In the genomic region with DNA sequence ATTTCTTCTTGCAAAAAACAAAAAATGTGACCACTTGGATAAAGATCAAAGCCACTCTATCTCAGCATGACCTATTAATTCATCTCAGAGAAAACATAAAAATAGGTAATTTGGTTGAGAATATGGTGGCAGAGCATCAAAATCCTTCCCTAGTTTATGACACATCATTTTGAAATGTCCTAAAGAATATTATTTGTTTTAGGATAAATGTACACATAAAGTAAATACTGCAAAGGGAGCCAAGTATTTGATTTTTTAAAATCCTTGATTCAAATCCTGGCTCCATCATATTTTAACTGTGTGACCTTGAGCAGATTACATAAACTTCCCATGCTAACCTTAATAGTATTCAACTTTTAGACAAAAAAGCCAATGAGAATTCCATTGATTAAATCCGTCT, we compare ENCODE assay signal across 25 cellular contexts.
"Had no signal": no experiment of that assay in that cellular context is flagged by ENCODE, and none has a peak within 500 bp of the region (broad histone marks: within the 10 kb centered on the region; RNA-seq: fewer than 3 reads in every experiment).

No MANE protein-coding gene starts in this region.

- H3K4me2 ChIP-seq: neural progenitor cell had no signal

- ATAC-seq: natural killer cell; pancreas; right lobe of liver; stimulated activated effector memory CD8-positive, alpha-beta T cell treated with anti-CD3 and anti-CD28 coated beads, Interleukin-12 subunit alpha, Interleukin-12 subunit beta, amount 100 ng/mL, for 72 hours; stimulated activated naive B cell treated with anti-CD40 and anti-IgM and Interleukin-4, amounts not matched to agents 10 μg/mL and 1 μg/mL and 100 μg/mL, for 72 hours had no signal

- DNase-seq: natural killer cell; occipital lobe; pancreas; retina; right lobe of liver; sigmoid colon; small intestine; stimulated activated CD4-positive, alpha-beta T cell treated with anti-CD3 and anti-CD28 coated beads, Interleukin-15, amount 100 ng/mL, for 24 hours; stimulated activated CD4-positive, alpha-beta T cell treated with anti-CD3 and anti-CD28 coated beads, Interleukin-2, amount 100 ng/mL, for 24 hours; stimulated activated CD4-positive, alpha-beta T cell treated with anti-CD3 and anti-CD28 coated beads, Interleukin-2, amount 100 ng/mL, for 48 hours; stimulated activated CD4-positive, alpha-beta T cell treated with anti-CD3 and anti-CD28 coated beads, Interleukin-4, amount 100 ng/mL, for 24 hours; stimulated activated naive B cell treated with anti-CD40 and anti-IgM and Interleukin-4, amounts not matched to agents 10 μg/mL and 1 μg/mL and 100 μg/mL, for 72 hours; stimulated activated naive CD4-positive, alpha-beta T cell treated with Interleukin-2 at 50 U/mL for 16 hours; stomach; thyroid gland; trophoblast cell had no signal

- FAIRE-seq: pancreas, small intestine, urothelium cell line had no signal

- H3K4me3 ChIP-seq: neural progenitor cell, pancreas, prostate gland, right atrium auricular region, right lobe of liver, sigmoid colon, stomach, thoracic aorta, thyroid gland, tibial nerve, upper lobe of left lung, vagina had no signal

- H3K27me3 ChIP-seq: neural progenitor cell, pancreas, right atrium auricular region, right lobe of liver, sigmoid colon, stomach, thyroid gland, tibial nerve, upper lobe of left lung, vagina had no signal

- H2AFZ ChIP-seq: neural progenitor cell had no signal

- H3K36me3 ChIP-seq: pancreas, prostate gland, right lobe of liver, sigmoid colon, stomach, thoracic aorta, thyroid gland, tibial nerve, upper lobe of left lung, vagina had no signal

- H3K9ac ChIP-seq: neural progenitor cell had no signal

- H3K4me1 ChIP-seq: pancreas, prostate gland, right lobe of liver, sigmoid colon, stomach, thyroid gland, tibial nerve, upper lobe of left lung, vagina had no signal

- H3K9me3 ChIP-seq: pancreas, prostate gland, right atrium auricular region, right lobe of liver, sigmoid colon, thoracic aorta, thyroid gland, tibial nerve, upper lobe of left lung, vagina had no signal

- H3K27ac ChIP-seq: neural progenitor cell, pancreas, prostate gland, right lobe of liver, sigmoid colon, stomach, thoracic aorta, thyroid gland, tibial nerve, upper lobe of left lung, vagina had no signal
